Comparison of ENCODE assay signal across 31 cellular contexts in genomic region chr1:86453664-86454063, GRCh38. TPM values are rescaled to one million over a fixed set of nuclear protein-coding genes. Genes with fewer than 3 reads are reported as not detected.
"Had no signal": no experiment of that assay in that cellular context is flagged by ENCODE, and none has a peak within 500 bp of the region (broad histone marks: within the 10 kb centered on the region; RNA-seq: fewer than 3 reads in every experiment).

No MANE protein-coding gene starts in this region.

- FAIRE-seq: bronchial epithelial cell had no signal

- H3K27me3 ChIP-seq: ascending aorta, body of pancreas, Peyer's patch, SJCRH30 had no signal

- H3K36me3 ChIP-seq: ascending aorta, Peyer's patch, SJCRH30, WERI-Rb-1 had no signal

- H3K4me3 ChIP-seq: ascending aorta, body of pancreas, Peyer's patch, SJCRH30 had no signal

- H3K9me3 Mint-ChIP-seq: activated CD8-positive, alpha-beta T cell treated with anti-CD3 and anti-CD28 coated beads for 36 hours; activated naive CD4-positive, alpha-beta T cell treated with anti-CD3 and anti-CD28 coated beads, Interleukin-2, amount 50 U/mL, for 24 hours; activated T-cell treated with anti-CD3 and anti-CD28 coated beads, Interleukin-2, amount 50 U/mL, for 72 hours; central memory CD8-positive, alpha-beta T cell had no signal

- H3K27ac ChIP-seq: ascending aorta, body of pancreas, Peyer's patch, RWPE1, SJCRH30, WERI-Rb-1 had no signal

- H3K27ac Mint-ChIP-seq: activated CD8-positive, alpha-beta T cell treated with anti-CD3 and anti-CD28 coated beads for 36 hours; activated naive CD4-positive, alpha-beta T cell treated with anti-CD3 and anti-CD28 coated beads, Interleukin-2, amount 50 U/mL, for 24 hours; activated T-cell treated with anti-CD3 and anti-CD28 coated beads, Interleukin-2, amount 50 U/mL, for 72 hours had no signal

- ATAC-seq: activated CD4-positive, CD25-positive, alpha-beta regulatory T cell treated with anti-CD3 and anti-CD28 coated beads, Interleukin-2, amount 50 U/mL, for 24 hours; activated CD8-positive, alpha-beta T cell treated with anti-CD3 and anti-CD28 coated beads for 36 hours; activated T-cell treated with anti-CD3 and anti-CD28 coated beads, Interleukin-2, amount 50 U/mL, for 72 hours; body of pancreas had no signal

- H3K9me3 ChIP-seq: ascending aorta, body of pancreas, Peyer's patch, SJCRH30, SK-N-SH had no signal

- H3K4me2 ChIP-seq: SK-N-SH had no signal

- H3K4me1 Mint-ChIP-seq: activated naive CD4-positive, alpha-beta T cell treated with anti-CD3 and anti-CD28 coated beads, Interleukin-2, amount 50 U/mL, for 24 hours; central memory CD8-positive, alpha-beta T cell had no signal

- DNase-seq: activated CD4-positive, alpha-beta T cell treated with anti-CD3 and anti-CD28 coated beads for 4 hours; activated CD8-positive, alpha-beta memory T cell treated with anti-CD3 and anti-CD28 coated beads, Interleukin-2, amount 50 U/mL, for 4 hours; activated CD8-positive, alpha-beta T cell treated with anti-CD3 and anti-CD28 coated beads for 36 hours; activated naive CD4-positive, alpha-beta T cell; activated T-cell treated with anti-CD3 and anti-CD28 coated beads, Interleukin-2, amount 50 U/mL, for 72 hours; amniotic stem cell; body of pancreas; Kasumi-1; NCI-H1048; NCI-H146; NCI-H187 treated with DMSO at 0.1 percent for 48 hours; NCI-H2081 treated with DMSO at 0.1 percent for 48 hours; NCI-H2171; NCI-H2227 treated with DMSO at 0.1 percent for 48 hours; NCI-H446 treated with DMSO at 0.1 percent for 48 hours; NCI-H526; NCI-H774; OCI-M1; Peyer's patch; Right ventricle myocardium superior; SJCRH30; SK-N-SH; T-helper 1 cell; WERI-Rb-1 had no signal

- H3K4me3 Mint-ChIP-seq: activated CD8-positive, alpha-beta T cell treated with anti-CD3 and anti-CD28 coated beads for 36 hours; activated naive CD4-positive, alpha-beta T cell treated with anti-CD3 and anti-CD28 coated beads, Interleukin-2, amount 50 U/mL, for 24 hours; activated T-cell treated with anti-CD3 and anti-CD28 coated beads, Interleukin-2, amount 50 U/mL, for 72 hours; central memory CD8-positive, alpha-beta T cell had no signal

- H3K36me3 Mint-ChIP-seq: activated naive CD4-positive, alpha-beta T cell treated with anti-CD3 and anti-CD28 coated beads, Interleukin-2, amount 50 U/mL, for 24 hours had no signal

- H3K4me1 ChIP-seq: ascending aorta, body of pancreas, Peyer's patch, SJCRH30 had no signal

- H3K27me3 Mint-ChIP-seq: activated naive CD4-positive, alpha-beta T cell treated with anti-CD3 and anti-CD28 coated beads, Interleukin-2, amount 50 U/mL, for 24 hours had no signal

- H3K9ac ChIP-seq: SK-N-SH had no signal

RNA-seq across cellular contexts. Expression of gene CLCA1, which starts 15.1 kb away (rescaled TPM):
- total RNA-seq: activated CD8-positive, alpha-beta T cell treated with anti-CD3 and anti-CD28 coated beads for 36 hours; activated T-cell treated with anti-CD3 and anti-CD28 coated beads, Interleukin-2, amount 50 U/mL, for 72 hours; ascending aorta; body of pancreas; bronchial epithelial cell; Right ventricle myocardium superior; SJCRH30; T-helper 2 cell treated with Interferon-gamma antibody and Interleukin-4, amounts not matched to agents 100 ng/mL and 5 ng/mL, for 36 hours had no signal
- polyA plus RNA-seq: SK-N-SH had no signal

RNA-seq across cellular contexts. Expression of gene CLCA2, which starts 29.7 kb away (rescaled TPM):
- total RNA-seq: activated CD8-positive, alpha-beta T cell treated with anti-CD3 and anti-CD28 coated beads for 36 hours; activated T-cell treated with anti-CD3 and anti-CD28 coated beads, Interleukin-2, amount 50 U/mL, for 72 hours; ascending aorta; body of pancreas; Right ventricle myocardium superior; SJCRH30; T-helper 2 cell treated with Interferon-gamma antibody and Interleukin-4, amounts not matched to agents 100 ng/mL and 5 ng/mL, for 36 hours had no signal
